Comparison of ENCODE assay signal across 9 cellular contexts in the genomic region with DNA sequence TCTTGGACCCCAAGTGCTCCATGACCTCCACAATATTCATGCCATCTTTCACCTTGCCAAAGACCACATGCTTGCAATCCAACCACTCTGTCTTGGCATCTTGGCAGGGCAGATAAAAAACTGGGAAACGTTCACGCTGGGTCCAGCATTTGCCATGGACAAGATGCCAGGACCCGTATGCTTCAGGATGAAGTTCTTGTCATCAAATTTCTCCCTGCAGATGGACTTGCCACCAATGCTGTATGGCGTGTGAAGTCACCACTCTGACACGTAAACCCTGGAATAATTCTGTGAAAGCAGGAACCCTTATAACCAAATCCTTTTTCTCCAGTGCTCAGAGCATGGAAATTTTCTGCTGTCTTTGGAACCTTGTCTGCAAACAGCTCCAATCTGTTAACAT.
"Had no signal": no experiment of that assay in that cellular context is flagged by ENCODE, and none has a peak within 500 bp of the region (broad histone marks: within the 10 kb centered on the region; RNA-seq: fewer than 3 reads in every experiment).

No MANE protein-coding gene starts in this region.

- H3K36me3 ChIP-seq: ovary had no signal

- H3K9me3 ChIP-seq: ovary, transverse colon had no signal

- H3K27ac ChIP-seq: ovary, SK-N-MC, transverse colon had no signal

- H3K27me3 ChIP-seq: ovary, transverse colon had no signal

- DNase-seq: activated CD4-positive, alpha-beta T cell treated with anti-CD3 and anti-CD28 coated beads, Interleukin-2, amount 50 U/mL, for 48 hours; activated CD4-positive, CD25-positive, alpha-beta regulatory T cell; activated effector memory CD4-positive, alpha-beta T cell treated with Interleukin-2 at 50 U/mL for 16 hours; caudate nucleus; effector memory CD4-positive, alpha-beta T cell; ovary; transverse colon had no signal

- H3K4me3 ChIP-seq: lung, ovary, SK-N-MC, transverse colon had no signal

- H3K4me1 ChIP-seq: transverse colon had no signal
